Comparison of ENCODE assay signal across 20 cellular contexts in genomic region chr3:30886888-30887287, GRCh38. TPM values are rescaled to one million over a fixed set of nuclear protein-coding genes. Genes with fewer than 3 reads are reported as not detected.
A peak's percentile ranks its signal among the peaks of the same experiment; 100 is the strongest.
DNase-seq lines count a peak whose midpoint lies in the region; ATAC-seq, FAIRE-seq and TF ChIP-seq lines count a peak whose summit lies in the region.
"Had no signal": no experiment of that assay in that cellular context is flagged by ENCODE, and none has a peak within 500 bp of the region (broad histone marks: within the 10 kb centered on the region; RNA-seq: fewer than 3 reads in every experiment).

No MANE protein-coding gene starts in this region.

- H3K4me3 Mint-ChIP-seq in CD14-positive monocyte: no peak overlapping the region
- H3K4me3 Mint-ChIP-seq: CD8-positive, alpha-beta T cell; IgD-negative memory B cell had no signal

- DNase-seq in M059J (ENCODE audit: low read depth) (peak; percentile 3), bronchial epithelial cell (ENCODE audit: low read depth) (no peak), kidney glomerular epithelial cell (lab: John Stamatoyannopoulos, UW) (peak; percentile 6), CD14-positive monocyte (ENCODE audit: low spot score) (no peak), tibial nerve (ENCODE audit: low spot score in 2 of 2) (no peak)
- DNase-seq: BE2C; Caco-2; CD8-positive, alpha-beta T cell; DND-41; GF-D8; GM23248 had no signal

- H3K9me3 Mint-ChIP-seq in CD14-positive monocyte: peaks cover 2 to 12% (median 5%) of the 10 kb centered on the region in 7 donors
- H3K9me3 Mint-ChIP-seq: CD8-positive, alpha-beta T cell had no signal

- H3K4me1 Mint-ChIP-seq in CD14-positive monocyte: no peaks in the 10 kb centered on the region

- H3K4me1 ChIP-seq in tibial nerve: no peaks in the 10 kb centered on the region
- H3K4me1 ChIP-seq: BE2C, Caco-2 had no signal

- H3K9me3 ChIP-seq in tibial nerve: no peaks in the 10 kb centered on the region
- H3K9me3 ChIP-seq: BE2C, Caco-2 had no signal

- no peak for TF ChIP-seq EP300 in tibial nerve (IDR thresholded peaks at IDR 0.05)

- 93 to 97% methylated on average over 2 of the region's 2 CpGs for WGBS in tibial nerve, 2 donors

- H3K36me3 Mint-ChIP-seq in CD14-positive monocyte: no peaks in the 10 kb centered on the region
- H3K36me3 Mint-ChIP-seq: CD8-positive, alpha-beta T cell had no signal

- TF ChIP-seq CTCF in bronchial epithelial cell (IDR thresholded peaks at IDR 0.05; ENCODE audit: insufficient read depth, low read length, severe bottlenecking) (no peak), CD14-positive monocyte (IDR thresholded peaks at IDR 0.05) (no peak), tibial nerve (IDR thresholded peaks at IDR 0.05) (no peak)

- peak; percentile 36 for FAIRE-seq in bronchial epithelial cell (lab: Jason Lieb, UNC)
- FAIRE-seq: A204.1, GM19239, H54 had no signal

- H3K27me3 ChIP-seq in bronchial epithelial cell (ENCODE audit: control insufficient read depth, insufficient read depth, low read length): peaks cover 2% of the 10 kb centered on the region
- peaks cover 0 to 4% of the 10 kb centered on the region in 2 donors for H3K27me3 ChIP-seq in tibial nerve
- H3K27me3 ChIP-seq: BE2C had no signal

- H3K27ac Mint-ChIP-seq in CD14-positive monocyte: no peak overlapping the region
- H3K27ac Mint-ChIP-seq: CD8-positive, alpha-beta T cell; IgD-negative memory B cell had no signal

- H3K4me3 ChIP-seq in bronchial epithelial cell (ENCODE audit: low read depth, low read length): no peak overlapping the region
- H3K4me3 ChIP-seq in tibial nerve: no peak overlapping the region
- H3K4me3 ChIP-seq: GM23248 had no signal

- no peak for TF ChIP-seq POLR2A in tibial nerve (IDR thresholded peaks at IDR 0.05)

- no peak overlapping the region for H3K27ac ChIP-seq in tibial nerve
- H3K27ac ChIP-seq: C4-2B, GM23248 had no signal

- H3K27me3 Mint-ChIP-seq in CD14-positive monocyte (ENCODE audit: low read depth in 3 of 3): peaks cover 0 to 7% (median 5%) of the 10 kb centered on the region in 3 donors

- intact Hi-C loops in CD14-positive monocyte (cut with micrococcal nuclease): no loop called here

- no peaks in the 10 kb centered on the region for H3K36me3 ChIP-seq in bronchial epithelial cell (ENCODE audit: control insufficient read depth, insufficient read depth, low read length)
- no peaks in the 10 kb centered on the region for H3K36me3 ChIP-seq in tibial nerve
- H3K36me3 ChIP-seq: BE2C had no signal

- ATAC-seq in GM19463 (IDR thresholded peaks at IDR 0.05; ENCODE audit: unreplicated experiment) (no peak), GM19452 (IDR thresholded peaks at IDR 0.05; ENCODE audit: unreplicated experiment) (no peak)
- ATAC-seq: CD8-positive, alpha-beta T cell had no signal

RNA-seq across cellular contexts. Expression of gene GADL1, which starts 7.6 kb away (rescaled TPM):
- total RNA-seq in M059J (2014; rRNA removed; shearing (Covaris generic)): not detected in 2 replicates
- total RNA-seq in bronchial epithelial cell: not detected in 2 replicates
- not detected for polyA plus RNA-seq in CD14-positive monocyte
- total RNA-seq in tibial nerve: not detected
- total RNA-seq: CD8-positive, alpha-beta T cell; GM23248; HT-29 had no signal
- polyA plus RNA-seq: AG04450, GM23248, IgD-negative memory B cell had no signal

Comparison
In these comparisons a context has a peak if more than half of its experiments do, and no peak if none do; other contexts are left out.
1. DNase-seq: peak in M059J (single experiment) and kidney glomerular epithelial cell (single experiment); none in bronchial epithelial cell (single experiment), CD14-positive monocyte (single experiment) and tibial nerve (0 of 2).